8 cellular contexts compared by ENCODE assay signal in the genomic region with DNA sequence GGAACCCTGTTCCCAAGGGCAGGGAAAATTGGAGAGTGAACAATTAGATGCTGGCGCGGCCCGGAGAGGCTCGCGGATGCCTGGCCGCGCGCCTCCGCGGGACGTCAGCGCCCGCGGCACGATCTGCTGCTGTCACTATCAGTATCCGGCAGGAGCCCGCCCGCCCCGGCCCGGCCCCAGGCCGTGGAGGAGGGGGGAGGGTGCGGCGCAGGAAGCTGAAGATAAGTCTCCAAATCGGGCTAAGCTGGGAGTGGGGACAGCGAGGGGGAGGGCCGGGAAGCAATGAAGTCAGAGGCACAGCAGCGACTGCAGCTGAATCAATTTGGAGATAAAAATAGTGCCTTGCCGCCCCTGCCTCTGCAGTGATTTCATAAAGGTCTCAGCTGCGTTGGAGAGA.
DNase-seq lines count a peak whose midpoint lies in the region; ATAC-seq lines count a peak whose summit lies in the region.

No MANE protein-coding gene starts in this region.

- peaks cover 3 to 6% of the 10 kb centered on the region in 2 donors for H3K4me1 ChIP-seq in naive thymus-derived CD4-positive, alpha-beta T cell (ENCODE audit: control insufficient read depth in 2 of 2, insufficient read depth in 2 of 2, low read length in 2 of 2)

- DNase-seq in NCI-H82 (lab: John Stamatoyannopoulos, UW) (peak; percentile 94), activated gamma-delta T cell (lab: John Stamatoyannopoulos, UW) (peak; percentile 19), fibroblast of the conjunctiva (ENCODE audit: low read depth) (peak; percentile 14), T1000 (lab: John Stamatoyannopoulos, UW) (no peak)
- DNase-seq in naive thymus-derived CD4-positive, alpha-beta T cell, result peak; percentile 15 to 53 (median 40)
- DNase-seq in stimulated activated naive CD4-positive, alpha-beta T cell (lab: John Stamatoyannopoulos, UW), result peak in 5 of 6 experiments; percentile 3 to 50 (median 15)

- no peaks in the 10 kb centered on the region for H3K9me3 ChIP-seq in naive thymus-derived CD4-positive, alpha-beta T cell (ENCODE audit: control insufficient read depth in 2 of 3, low read length in 3 of 3)

- H3K27ac Mint-ChIP-seq in naive thymus-derived CD4-positive, alpha-beta T cell, result peak overlapping the region in 1 of 9 donors; percentile 21

- H3K9me3 Mint-ChIP-seq in naive thymus-derived CD4-positive, alpha-beta T cell, result no peaks in the 10 kb centered on the region

- H3K27ac ChIP-seq in naive thymus-derived CD4-positive, alpha-beta T cell (ENCODE audit: low read depth, low read length), result no peak overlapping the region

- H3K27me3 Mint-ChIP-seq in naive thymus-derived CD4-positive, alpha-beta T cell, result peaks cover 0 to 63% (median 50%) of the 10 kb centered on the region in 5 donors

- POLR2A ChIA-PET in naive thymus-derived CD4-positive, alpha-beta T cell (lab: Charles Lee), result no interaction called here

- H3K4me3 ChIP-seq in naive thymus-derived CD4-positive, alpha-beta T cell (ENCODE audit: low read length), result peak overlapping the region; percentile 49

- intact Hi-C loops in naive thymus-derived CD4-positive, alpha-beta T cell (cut with micrococcal nuclease), result no loop called here

- no peaks in the 10 kb centered on the region for H3K36me3 ChIP-seq in naive thymus-derived CD4-positive, alpha-beta T cell (ENCODE audit: control insufficient read depth in 2 of 3, insufficient read depth in 3 of 3, low read length in 3 of 3)

- peaks cover 3 to 14% (median 10%) of the 10 kb centered on the region in 7 donors for H3K4me1 Mint-ChIP-seq in naive thymus-derived CD4-positive, alpha-beta T cell

- H3K4me3 Mint-ChIP-seq in naive thymus-derived CD4-positive, alpha-beta T cell, result peak overlapping the region; percentile 69 to 81 (median 72)

- ATAC-seq in GM19395 (IDR thresholded peaks at IDR 0.05; ENCODE audit: unreplicated experiment) (peak; percentile 61), GM21717 (IDR thresholded peaks at IDR 0.05; ENCODE audit: unreplicated experiment) (no peak)
- ATAC-seq in naive thymus-derived CD4-positive, alpha-beta T cell, result peak; percentile 88

- CTCF ChIA-PET in naive thymus-derived CD4-positive, alpha-beta T cell (lab: Charles Lee), result no interaction called here

- H3K36me3 Mint-ChIP-seq in naive thymus-derived CD4-positive, alpha-beta T cell, result no peaks in the 10 kb centered on the region

- peaks cover 0 to 6% of the 10 kb centered on the region in 2 donors for H3K27me3 ChIP-seq in naive thymus-derived CD4-positive, alpha-beta T cell (ENCODE audit: control insufficient read depth in 2 of 2, insufficient read depth in 2 of 2, low read length in 2 of 2)
